In the genomic region with DNA sequence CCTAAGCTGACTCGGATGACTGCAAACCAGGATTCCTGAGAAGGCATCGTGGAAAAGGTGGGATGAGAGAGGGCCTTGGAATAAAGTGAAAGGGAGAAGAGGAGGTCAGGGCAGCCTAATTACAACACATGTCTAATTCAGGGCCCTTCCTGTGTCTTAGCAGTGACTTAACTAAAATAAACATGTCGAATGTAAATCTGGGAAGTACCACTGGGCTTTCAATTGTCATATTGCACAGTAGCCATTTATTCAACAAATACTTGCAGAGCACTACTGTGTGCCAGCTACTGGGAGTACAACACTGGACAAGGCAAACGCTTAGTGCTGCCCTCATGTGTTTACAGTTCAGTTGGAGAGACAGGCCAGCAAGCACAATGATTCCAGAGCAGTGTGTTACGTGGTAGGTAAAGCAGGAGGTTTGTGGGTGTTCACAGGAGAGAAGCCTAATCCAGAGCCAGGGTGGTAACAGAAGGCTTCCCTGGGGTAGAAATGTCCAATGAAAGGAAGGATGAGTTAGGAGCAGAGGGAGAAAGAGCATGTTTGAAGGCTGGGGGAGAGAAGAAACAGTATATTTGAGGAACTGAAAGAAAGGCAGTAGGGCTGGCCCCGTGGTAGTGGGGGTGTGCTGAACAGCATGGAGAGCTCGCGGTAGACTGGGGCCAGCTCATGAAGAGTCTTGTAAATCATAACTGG, we compare ENCODE assay signal across 8 cellular contexts. TPM values are rescaled to one million over a fixed set of nuclear protein-coding genes. Genes with fewer than 3 reads are reported as not detected.
DNase-seq lines count a peak whose midpoint lies in the region; ATAC-seq, FAIRE-seq and TF ChIP-seq lines count a peak whose summit lies in the region.

No MANE protein-coding gene starts in this region.

- H3K9me3 ChIP-seq in H1 (ENCODE audit: insufficient read depth in 2 of 2, low read depth in 1 of 2, low read length in 1 of 2) (no peaks in the 10 kb centered on the region), parathyroid adenoma (ENCODE audit: control insufficient read depth, low read length) (no peaks in the 10 kb centered on the region)

- no peak overlapping the region for H3K27ac ChIP-seq in H1 (ENCODE audit: low read depth, low read length)
- peak overlapping the region; percentile 80 for H3K27ac ChIP-seq in parathyroid adenoma

- POLR2A ChIA-PET in H1 (lab: Charles Lee; ENCODE audit: partially characterized antibody) = no interaction called here

- H3K56ac ChIP-seq in H1 (replicated peaks; ENCODE audit: insufficient read length, low read depth, low read length) = no peak overlapping the region

- H4K8ac ChIP-seq in H1 (ENCODE audit: extremely low read depth, insufficient read depth, low read length) = no peak overlapping the region

- H2BK120ac ChIP-seq in H1 (replicated peaks; ENCODE audit: low read depth, low read length) = no peak overlapping the region

- H3K18ac ChIP-seq in H1 (ENCODE audit: extremely low read depth, low read length) = no peak overlapping the region

- no peaks in the 10 kb centered on the region for H3K79me1 ChIP-seq in H1 (ENCODE audit: low read depth, low read length)

- DNase-seq in NB4 (ENCODE audit: low read depth) (peak; percentile 78), H1 (ENCODE audit: low read depth in 1 of 2, low spot score in 2 of 2) (no peak), iPS-NIHi11 (ENCODE audit: low spot score) (no peak), SW480 (ENCODE audit: low spot score) (no peak)

- peak overlapping the region; percentile 72 for H2AFZ ChIP-seq in H1 (ENCODE audit: low read length)
- H2AFZ ChIP-seq in parathyroid adenoma = peak overlapping the region; percentile 28

- H4K91ac ChIP-seq in H1 (replicated peaks; ENCODE audit: insufficient read length, low read length) = peak overlapping the region; percentile 23

- H2AK5ac ChIP-seq in H1 (ENCODE audit: low read depth, low read length) = no peak overlapping the region

- H3K9ac ChIP-seq in H1 (replicated peaks in 1 of 4; ENCODE audit: extremely low read depth in 1 of 4, low read depth in 3 of 4, low read length in 3 of 4) (no peak overlapping the region), parathyroid adenoma (no peak overlapping the region)

- H2BK5ac ChIP-seq in H1 (ENCODE audit: low read depth, low read length) = no peak overlapping the region

- no peak for FAIRE-seq in H1 (lab: Jason Lieb, UNC)

- no peak overlapping the region for H4K5ac ChIP-seq in H1 (ENCODE audit: insufficient read length, low read depth, low read length)

- peaks cover 4 to 28% (median 10%) of the 10 kb centered on the region in 4 experiments; a peak in 6 of 7 replicates for H3K4me1 ChIP-seq in H1 (replicated peaks in 1 of 4; ENCODE audit: control insufficient read depth in 3 of 4, insufficient read depth in 4 of 4, low read length in 3 of 4)
- no peaks in the 10 kb centered on the region for H3K4me1 ChIP-seq in parathyroid adenoma

- no peaks in the 10 kb centered on the region for H3K27me3 ChIP-seq in H1 (replicated peaks in 1 of 4; ENCODE audit: control insufficient read depth in 3 of 4, extremely low read depth in 1 of 4, insufficient read depth in 3 of 4, low read length in 3 of 4)
- no peaks in the 10 kb centered on the region for H3K27me3 ChIP-seq in parathyroid adenoma (ENCODE audit: control insufficient read depth, insufficient read depth, low read length)

- 86% methylated on average over 8 of the region's 8 CpGs; no CpG with 5 or more reads in 1 of the 2 experiments for WGBS in H1 (ENCODE audit: extremely low coverage in 1 of 2, insufficient coverage in 1 of 2, insufficient read length in 1 of 2, insufficient replicate concordance in 2 of 2, low coverage in 1 of 2, low lambda C conversion rate in 2 of 2, missing lambda C conversion rate in 1 of 2), 2 experiments

- H3K4me3 ChIP-seq in NB4 (ENCODE audit: low read depth, low read length) = no peak overlapping the region
- no peak overlapping the region for H3K4me3 ChIP-seq in H1 (ENCODE audit: extremely low read depth in 1 of 4, insufficient read depth in 2 of 4, low read depth in 3 of 4, low read length in 4 of 4)
- H3K4me3 ChIP-seq in parathyroid adenoma (ENCODE audit: low read depth, low read length) = no peak overlapping the region

- CTCF ChIA-PET in H1 (lab: Charles Lee; ENCODE audit: partially characterized antibody) = interaction anchor here (0.7 to 4.0 kb wide), 14 partner anchors 9 to 417 kb away, joined by 3 to 30 read pairs (median 4); no protein-coding TSS in a partner anchor

- H3K4me2 ChIP-seq in H1 (ENCODE audit: insufficient read depth in 1 of 2, low read depth in 2 of 2, low read length in 2 of 2) (no peak overlapping the region), parathyroid adenoma (ENCODE audit: low read length) (no peak overlapping the region)

- peak overlapping the region; percentile 15; the same call in 1 of the 2 replicates for H2BK20ac ChIP-seq in H1 (ENCODE audit: low read length)

- TF ChIP-seq CTCF in NB4 (IDR thresholded peaks at IDR 0.05; ENCODE audit: low read depth, low read length) (peak; percentile 35), H1 (IDR thresholded peaks at IDR 0.05; ENCODE audit: control extremely low read depth in 1 of 3, insufficient read depth in 1 of 3, low read depth in 1 of 3, low read length in 3 of 3) (peak in 2 of 3 experiments; percentile 16 to 23; a peak in 2 of 4 replicates), parathyroid adenoma (IDR thresholded peaks at IDR 0.05) (no peak)

- H4K20me1 ChIP-seq in H1 (replicated peaks in 1 of 2; ENCODE audit: control insufficient read depth in 1 of 2, insufficient read depth in 2 of 2, low read length in 2 of 2) = no peaks in the 10 kb centered on the region

- ATAC-seq in GM18508 (IDR thresholded peaks at IDR 0.05; ENCODE audit: insufficient read depth, unreplicated experiment) (peak; percentile 88), HG02763 (IDR thresholded peaks at IDR 0.05; ENCODE audit: unreplicated experiment) (peak; percentile 93)
- no peak for ATAC-seq in activated CD4-positive, CD25-positive, alpha-beta regulatory T cell treated with anti-CD3 and anti-CD28 coated beads, Interleukin-2, amount 50 U/mL, for 24 hours

- TF ChIP-seq POLR2A in NB4 (IDR thresholded peaks at IDR 0.05; ENCODE audit: extremely low read depth, insufficient read length) = no peak
- TF ChIP-seq POLR2A in H1 (IDR thresholded peaks at IDR 0.05; ENCODE audit: control extremely low read depth in 1 of 2, low read depth in 2 of 2, low read length in 2 of 2) = no peak

- H3K4ac ChIP-seq in H1 (replicated peaks; ENCODE audit: insufficient read length, low read depth, low read length) = no peak overlapping the region

- no peak overlapping the region for H3K23ac ChIP-seq in H1 (ENCODE audit: insufficient read length)

- no peaks in the 10 kb centered on the region for H3K23me2 ChIP-seq in H1 (ENCODE audit: low read depth, low read length)

- H3K79me2 ChIP-seq in H1 (ENCODE audit: control insufficient read depth in 1 of 2, insufficient read depth in 2 of 2, low read length in 2 of 2) (no peaks in the 10 kb centered on the region), parathyroid adenoma (no peaks in the 10 kb centered on the region)

- no peak overlapping the region for H2BK15ac ChIP-seq in H1 (ENCODE audit: low read length)

- no peaks in the 10 kb centered on the region for H3K36me3 ChIP-seq in H1 (ENCODE audit: control insufficient read depth in 2 of 4, insufficient read depth in 4 of 4, low read length in 3 of 4)
- H3K36me3 ChIP-seq in parathyroid adenoma (ENCODE audit: control insufficient read depth, insufficient read depth, low read length) = no peaks in the 10 kb centered on the region

- peak overlapping the region; percentile 22; the same call in 1 of the 2 replicates for H2BK12ac ChIP-seq in H1 (ENCODE audit: low read depth, low read length)

- TF ChIP-seq EP300 in H1 (IDR thresholded peaks at IDR 0.05; ENCODE audit: borderline replicate concordance in 1 of 2, low read depth in 2 of 2, low read length in 2 of 2) = no peak

- peak in 1 of 2 experiments; percentile 10; a peak in 1 of 4 replicates for TF ChIP-seq RAD21 in H1 (IDR thresholded peaks at IDR 0.05 in 1 of 2, conservative IDR thresholded peaks at IDR 0.05 in 1 of 2; ENCODE audit: low read depth in 2 of 2, low read length in 2 of 2)

- H3K14ac ChIP-seq in H1 (ENCODE audit: insufficient read length) = no peak overlapping the region

TF ChIP-seq in H1, 55 proteins besides CTCF, POLR2A, EP300 and RAD21:
- TF ChIP-seq GTF2F1 (IDR thresholded peaks at IDR 0.05; ENCODE audit: borderline replicate concordance, low read depth, low read length) = no peak
- no peak for TF ChIP-seq GABPA (IDR thresholded peaks at IDR 0.05; ENCODE audit: borderline replicate concordance, insufficient read depth, low read length)

RNA-seq across cellular contexts. Expression of a gene that starts 38.0 kb away (rescaled TPM):
- 31.2 and 32.5 TPM in 2 replicates for total RNA-seq in H1 (2021; fragmentation: NEBNext Ultra II Directional; extraction: Animal tissue kit (Norgen Biotek cat#: 25700))
- 15.9 and 18.3 TPM in 2 replicates for polyA plus RNA-seq in H1 (2011; rRNA removed)
- polyA plus RNA-seq in H1 (2011; cell fraction: cytosol; rRNA removed) = 22.8 TPM
- 49.7 TPM for polyA plus RNA-seq in H1 (2011; cell fraction: nucleus; rRNA removed)
- polyA plus RNA-seq in H1 (2012, experiment 1 of 2) = 11.0 to 15.3 TPM (median 14.4 TPM) in 4 replicates
- 0.58 TPM for polyA plus RNA-seq in H1 (2012, experiment 2 of 2)
- 18.8 TPM for polyA plus RNA-seq in H1 (2013, experiment 1 of 2)
- polyA plus RNA-seq in H1 (2013, experiment 2 of 2) = 16.6 TPM
- 85.6 and 86.2 TPM in 2 replicates for polyA minus RNA-seq in H1 (2011; rRNA and poly(A)+ RNA removed)
- polyA minus RNA-seq in H1 (2011; cell fraction: cytosol; rRNA and poly(A)+ RNA removed) = 36.5 TPM
- polyA minus RNA-seq in H1 (2011; cell fraction: nucleus; rRNA and poly(A)+ RNA removed) = 128 TPM

Comparison
In these comparisons a context has a peak if more than half of its experiments do, and no peak if none do; other contexts are left out.
1. ATAC-seq: peak in GM18508 (single experiment) and HG02763 (single experiment); none in activated CD4-positive, CD25-positive, alpha-beta regulatory T cell treated with anti-CD3 and anti-CD28 coated beads, Interleukin-2, amount 50 U/mL, for 24 hours (0 of 2).